Comparison of ENCODE assay signal across 28 cellular contexts in the genomic region with DNA sequence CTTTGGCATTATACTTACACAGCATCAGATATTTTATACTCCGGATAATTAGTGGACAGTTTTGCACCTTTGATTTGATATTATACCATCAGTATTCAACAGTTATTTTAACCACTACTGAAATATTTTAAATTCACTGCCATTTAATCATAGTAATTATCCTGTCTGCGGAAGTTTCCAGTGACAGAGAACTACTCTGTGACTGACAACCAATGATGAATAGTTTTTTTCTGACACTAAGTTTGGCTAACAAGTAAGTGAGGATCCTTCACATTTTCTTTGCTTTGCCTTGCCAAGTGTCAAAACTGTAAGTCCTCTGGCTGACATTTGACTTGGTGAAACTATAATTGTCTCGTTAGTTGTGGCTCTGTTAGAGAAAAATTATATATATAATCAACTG.
"Had no signal": no experiment of that assay in that cellular context is flagged by ENCODE, and none has a peak within 500 bp of the region (broad histone marks: within the 10 kb centered on the region; RNA-seq: fewer than 3 reads in every experiment).

No MANE protein-coding gene starts in this region.

- DNase-seq: cortex of kidney; dermis blood vessel endothelial cell; dorsolateral prefrontal cortex; effector CD4-positive, alpha-beta T cell; effector CD8-positive, alpha-beta T cell; effector memory CD4-positive, alpha-beta T cell; effector memory CD8-positive, alpha-beta T cell; endodermal cell; erythroblast; esophagus squamous epithelium; foreskin fibroblast; foreskin keratinocyte; foreskin melanocyte; gastrocnemius medialis; glutamatergic neuron; head of caudate nucleus; heart left ventricle; heart right ventricle; hippocampal formation had no signal

- H3K9me3 ChIP-seq: esophagus muscularis mucosa, esophagus squamous epithelium, gastrocnemius medialis, gastroesophageal sphincter, heart left ventricle, heart right ventricle had no signal

- H3K4me1 ChIP-seq: esophagus muscularis mucosa, esophagus squamous epithelium, foreskin keratinocyte, gastrocnemius medialis, gastroesophageal sphincter had no signal

- H3K27ac ChIP-seq: coronary artery, dorsolateral prefrontal cortex, epithelial cell of prostate, esophagus muscularis mucosa, esophagus squamous epithelium, foreskin keratinocyte, gastrocnemius medialis, gastroesophageal sphincter, heart left ventricle, heart right ventricle, hepatocyte had no signal

- FAIRE-seq: endometrium, endothelial cell of umbilical vein, frontal cortex had no signal

- H3K27me3 ChIP-seq: gastrocnemius medialis, heart left ventricle, hepatocyte had no signal

- H3K36me3 ChIP-seq: esophagus muscularis mucosa, esophagus squamous epithelium, gastrocnemius medialis, gastroesophageal sphincter, heart left ventricle, heart right ventricle had no signal

- H3K4me3 ChIP-seq: coronary artery, dorsolateral prefrontal cortex, esophagus muscularis mucosa, esophagus squamous epithelium, gastrocnemius medialis, gastroesophageal sphincter, heart left ventricle, heart right ventricle, hepatocyte had no signal

- H3K4me2 ChIP-seq: hepatocyte had no signal

- H2AFZ ChIP-seq: hepatocyte had no signal

- H3K79me2 ChIP-seq: hepatocyte had no signal

- ATAC-seq: effector memory CD8-positive, alpha-beta T cell; esophagus mucosa; foreskin keratinocyte; gastrocnemius medialis; gastroesophageal sphincter; heart left ventricle; heart right ventricle had no signal
